Comparison of ENCODE assay signal across 8 cellular contexts in the genomic region with DNA sequence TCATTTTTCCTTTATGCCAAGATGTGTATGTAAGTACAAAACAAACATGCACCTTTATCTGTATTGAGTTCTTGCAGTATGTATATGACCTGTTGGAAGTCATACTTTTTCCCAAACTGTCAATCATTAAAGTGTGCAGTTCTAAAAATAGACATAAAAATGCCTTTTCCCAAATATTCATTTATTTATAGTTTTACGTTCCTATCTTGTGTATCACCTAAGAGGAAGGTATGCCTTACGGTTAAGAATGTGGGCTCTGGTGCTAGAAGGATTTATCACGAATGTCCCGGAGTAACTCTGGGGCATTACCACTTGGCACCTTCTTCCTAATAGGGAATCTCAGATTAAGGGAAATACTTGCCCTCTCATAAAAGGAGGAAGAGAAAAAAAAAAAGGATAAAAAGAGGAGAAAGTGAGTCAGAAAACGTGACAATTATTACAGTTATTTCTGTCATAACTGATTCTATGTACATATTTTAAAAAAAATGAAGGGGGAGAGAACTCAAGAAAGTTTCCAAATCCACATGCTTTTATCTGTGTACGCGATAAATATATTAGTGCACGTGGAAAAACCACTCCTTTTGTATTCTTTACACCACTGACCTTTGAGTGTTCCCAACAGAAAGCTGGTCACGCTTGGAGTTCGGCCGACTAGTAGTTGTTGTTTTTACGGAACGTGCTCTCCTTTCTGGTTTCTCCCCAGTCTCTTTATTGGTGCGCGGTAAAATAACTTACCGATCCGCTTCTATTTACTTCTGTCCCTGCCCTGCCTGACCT. TPM values are rescaled to one million over a fixed set of nuclear protein-coding genes. Genes with fewer than 3 reads are reported as not detected.
DNase-seq lines count a peak whose midpoint lies in the region; ATAC-seq and TF ChIP-seq lines count a peak whose summit lies in the region.

No MANE protein-coding gene starts in this region.

- peak overlapping the region; percentile 92 for H3K27ac ChIP-seq in HUES48 (ENCODE audit: low read depth, low read length)

- H3K4me3 Mint-ChIP-seq in nephron progenitor cell (no peak overlapping the region), glutamatergic neuron (ENCODE audit: unreplicated experiment) (no peak overlapping the region)
- H3K4me3 Mint-ChIP-seq in activated naive CD8-positive, alpha-beta T cell treated with anti-CD3 and anti-CD28 coated beads, Interleukin-2, amount 50 U/mL, for 24 hours = no peak overlapping the region

- H3K9me3 ChIP-seq in HUES48 (ENCODE audit: control insufficient read depth, insufficient read depth, low read length) = no peaks in the 10 kb centered on the region

- H3K4me1 ChIP-seq in HUES48 (ENCODE audit: control insufficient read depth, insufficient read depth, low read length) = peaks cover 2% of the 10 kb centered on the region; the same call in 1 of the 2 replicates

- DNase-seq in DMS 273 treated with DMSO at 0.1 percent for 48 hours (lab: John Stamatoyannopoulos, UW) (peak; percentile 60), dermis blood vessel endothelial cell (peak; percentile 16), nephron progenitor cell (no peak), foreskin melanocyte (no peak), OCI-M2 (lab: John Stamatoyannopoulos, UW; ENCODE audit: unreplicated experiment) (no peak), glutamatergic neuron (no peak)
- DNase-seq in activated naive CD8-positive, alpha-beta T cell treated with anti-CD3 and anti-CD28 coated beads, Interleukin-2, amount 50 U/mL, for 24 hours = no peak

- peak overlapping the region; percentile 97 for H3K4me3 ChIP-seq in HUES48 (ENCODE audit: low read depth, low read length)

- no peaks in the 10 kb centered on the region for H3K27me3 ChIP-seq in HUES48 (ENCODE audit: control insufficient read depth, insufficient read depth, low read length)

- H3K4me1 Mint-ChIP-seq in nephron progenitor cell (peaks cover 21% of the 10 kb centered on the region), glutamatergic neuron (ENCODE audit: low read depth, unreplicated experiment) (peaks cover 3% of the 10 kb centered on the region)
- peaks cover 22% of the 10 kb centered on the region for H3K4me1 Mint-ChIP-seq in activated naive CD8-positive, alpha-beta T cell treated with anti-CD3 and anti-CD28 coated beads, Interleukin-2, amount 50 U/mL, for 24 hours

- H3K9me3 Mint-ChIP-seq in nephron progenitor cell (no peaks in the 10 kb centered on the region), glutamatergic neuron (ENCODE audit: unreplicated experiment) (peaks cover 2% of the 10 kb centered on the region)
- no peaks in the 10 kb centered on the region for H3K9me3 Mint-ChIP-seq in activated naive CD8-positive, alpha-beta T cell treated with anti-CD3 and anti-CD28 coated beads, Interleukin-2, amount 50 U/mL, for 24 hours

- peak overlapping the region; percentile 83 for H3K9ac ChIP-seq in HUES48 (ENCODE audit: low read depth, low read length)

- H3K27me3 Mint-ChIP-seq in nephron progenitor cell (ENCODE audit: low read depth, poor library complexity) (no peaks in the 10 kb centered on the region), glutamatergic neuron (ENCODE audit: unreplicated experiment) (peaks cover 2% of the 10 kb centered on the region)
- H3K27me3 Mint-ChIP-seq in activated naive CD8-positive, alpha-beta T cell treated with anti-CD3 and anti-CD28 coated beads, Interleukin-2, amount 50 U/mL, for 24 hours = no peaks in the 10 kb centered on the region

- ATAC-seq in activated naive CD8-positive, alpha-beta T cell treated with anti-CD3 and anti-CD28 coated beads, Interleukin-2, amount 50 U/mL, for 24 hours = no peak

- peaks cover 21% of the 10 kb centered on the region for H3K36me3 ChIP-seq in HUES48 (ENCODE audit: control insufficient read depth, insufficient read depth, low read length)

- H3K36me3 Mint-ChIP-seq in nephron progenitor cell (ENCODE audit: low read depth) (peaks cover 21% of the 10 kb centered on the region), glutamatergic neuron (ENCODE audit: unreplicated experiment) (no peaks in the 10 kb centered on the region)
- H3K36me3 Mint-ChIP-seq in activated naive CD8-positive, alpha-beta T cell treated with anti-CD3 and anti-CD28 coated beads, Interleukin-2, amount 50 U/mL, for 24 hours (ENCODE audit: low read depth) = peaks cover 4% of the 10 kb centered on the region

- TF ChIP-seq CTCF in nephron progenitor cell (IDR thresholded peaks at IDR 0.05) = no peak
- no peak for TF ChIP-seq CTCF in glutamatergic neuron (IDR thresholded peaks at IDR 0.05; ENCODE audit: partially characterized antibody, unreplicated experiment)

- H3K27ac Mint-ChIP-seq in nephron progenitor cell (peak overlapping the region; percentile 91), glutamatergic neuron (ENCODE audit: unreplicated experiment) (no peak overlapping the region)
- H3K27ac Mint-ChIP-seq in activated naive CD8-positive, alpha-beta T cell treated with anti-CD3 and anti-CD28 coated beads, Interleukin-2, amount 50 U/mL, for 24 hours = no peak overlapping the region

RNA-seq across cellular contexts. Expression of a gene that starts 0.7 kb away (rescaled TPM):
- total RNA-seq in dermis blood vessel endothelial cell = 9.7 and 14.0 TPM in 2 replicates
- total RNA-seq in glutamatergic neuron (ENCODE audit: unreplicated experiment) = 11.5 TPM

RNA-seq across cellular contexts. Expression of a gene that starts 1.1 kb away (rescaled TPM):
- total RNA-seq in dermis blood vessel endothelial cell = 17.4 and 18.9 TPM in 2 replicates
- 61.4 TPM for total RNA-seq in glutamatergic neuron (ENCODE audit: unreplicated experiment)

Comparison
In these comparisons a context has a peak if more than half of its experiments do, and no peak if none do; other contexts are left out.
1. DNase-seq: peak in DMS 273 treated with DMSO at 0.1 percent for 48 hours (single experiment) and dermis blood vessel endothelial cell (single experiment); none in nephron progenitor cell (single experiment), foreskin melanocyte (single experiment), OCI-M2 (single experiment), glutamatergic neuron (single experiment) and activated naive CD8-positive, alpha-beta T cell treated with anti-CD3 and anti-CD28 coated beads, Interleukin-2, amount 50 U/mL, for 24 hours (single experiment).